ENCODE assay signal across 18 cellular contexts in the genomic region with DNA sequence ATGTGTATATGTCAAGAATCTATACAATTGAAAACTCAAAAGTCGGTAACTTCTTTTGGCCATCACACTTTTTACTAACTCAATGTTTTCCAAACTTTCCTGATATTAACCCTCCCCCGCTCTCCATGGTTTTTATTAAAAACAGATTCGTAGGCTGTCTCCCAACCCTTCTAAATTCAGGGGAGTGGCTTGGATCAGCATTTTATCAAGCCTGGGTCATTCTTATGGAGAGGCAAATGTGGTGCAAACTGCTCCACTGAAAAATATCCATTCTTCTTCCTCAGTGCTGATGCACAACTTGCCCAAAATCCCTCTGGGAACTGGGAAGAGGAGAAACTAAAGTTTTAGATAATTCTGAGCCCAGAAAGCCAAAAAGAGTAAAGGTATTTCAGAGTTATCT.
"Had no signal": no experiment of that assay in that cellular context is flagged by ENCODE, and none has a peak within 500 bp of the region (broad histone marks: within the 10 kb centered on the region; RNA-seq: fewer than 3 reads in every experiment).

No MANE protein-coding gene starts in this region.

- H3K4me1 ChIP-seq: gastroesophageal sphincter, right atrium auricular region, testis, transverse colon had no signal

- DNase-seq: cortex of kidney; effector CD8-positive, alpha-beta T cell; glutamatergic neuron; islet precursor cell; mammary epithelial cell; mucosa of descending colon; naive thymus-derived CD8-positive, alpha-beta T cell; stimulated activated CD4-positive, alpha-beta T cell treated with anti-CD3 and anti-CD28 coated beads, Interleukin-4, amount 100 ng/mL, for 1 hour; stimulated activated CD8-positive, alpha-beta memory T cell treated with anti-CD3 and anti-CD28 coated beads, Interleukin-4, amount 100 ng/mL, for 48 hours; testis; transverse colon had no signal

- H3K9me3 ChIP-seq: gastroesophageal sphincter, mucosa of descending colon, neutrophil, right atrium auricular region, testis, transverse colon had no signal

- H3K4me3 ChIP-seq: dorsolateral prefrontal cortex, gastroesophageal sphincter, mucosa of descending colon, right atrium auricular region, smooth muscle cell, testis, transverse colon had no signal

- ATAC-seq: left lobe of liver; mucosa of descending colon; naive thymus-derived CD8-positive, alpha-beta T cell; stimulated activated effector memory CD8-positive, alpha-beta T cell treated with anti-CD3 and anti-CD28 coated beads, Interleukin-12 subunit alpha, Interleukin-12 subunit beta, amount 100 ng/mL, for 72 hours had no signal

- H3K27ac ChIP-seq: neutrophil, right atrium auricular region, testis, transverse colon had no signal

- H3K36me3 ChIP-seq: gastroesophageal sphincter, neutrophil, transverse colon had no signal

- H3K27me3 ChIP-seq: dorsolateral prefrontal cortex, gastroesophageal sphincter, neutrophil, right atrium auricular region, testis, transverse colon had no signal
